Comparison of ENCODE assay signal across 8 cellular contexts in the genomic region with DNA sequence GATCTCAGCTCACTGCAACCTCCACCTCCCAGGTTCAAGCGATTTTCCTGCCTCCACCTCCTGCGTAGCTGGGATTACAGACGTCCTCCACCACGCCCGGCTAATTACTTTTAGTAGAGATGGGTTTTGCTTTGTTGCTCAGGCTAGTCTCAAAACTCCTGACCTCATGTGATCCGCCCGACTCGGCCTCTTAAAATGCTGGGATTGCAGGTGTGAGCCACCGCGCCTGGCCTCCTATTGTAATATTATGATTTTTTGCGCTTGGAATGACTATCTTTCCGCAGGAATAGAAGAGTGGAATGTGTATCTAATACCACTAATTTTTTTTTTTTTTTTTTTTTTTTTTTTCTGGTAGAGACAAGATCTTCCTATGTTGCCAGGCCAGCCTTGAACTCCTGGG. TPM values are rescaled to one million over a fixed set of nuclear protein-coding genes. Genes with fewer than 3 reads are reported as not detected.
A peak's percentile ranks its signal among the peaks of the same experiment; 100 is the strongest.
DNase-seq lines count a peak whose midpoint lies in the region; ATAC-seq and TF ChIP-seq lines count a peak whose summit lies in the region.

No MANE protein-coding gene starts in this region.

- H3K4me3 ChIP-seq in BLaER1 treated with 17β-estradiol and CSF1 and Interleukin-3, amounts not matched to agents 10 nM and 100 nM = peak overlapping the region; percentile 86 to 100 (median 96)
- H3K4me3 ChIP-seq in Karpas-422 (ENCODE audit: low read length) = peak overlapping the region; percentile 100
- peak overlapping the region; percentile 95 for H3K4me3 ChIP-seq in neural cell (ENCODE audit: low read length)

- peak overlapping the region; percentile 99 for H3K27ac Mint-ChIP-seq in dendritic cell treated with granulocyte-macrophage colony-stimulating factor and Interleukin-4, amounts not matched to agents 40 ng/mL and 50 ng/mL, for 4 days

- H3K27me3 Mint-ChIP-seq in dendritic cell treated with granulocyte-macrophage colony-stimulating factor and Interleukin-4, amounts not matched to agents 40 ng/mL and 50 ng/mL, for 4 days = no peaks in the 10 kb centered on the region

- DNase-seq in Karpas-422 = no peak
- DNase-seq in HUDEP-2 (lab: John Stamatoyannopoulos, UW; ENCODE audit: unreplicated experiment in 76 of 76) = no peak
- DNase-seq in NCI-H2029 treated with DMSO at 0.1 percent for 48 hours (lab: John Stamatoyannopoulos, UW) = no peak

- H3K9me3 Mint-ChIP-seq in dendritic cell treated with granulocyte-macrophage colony-stimulating factor and Interleukin-4, amounts not matched to agents 40 ng/mL and 50 ng/mL, for 4 days = no peaks in the 10 kb centered on the region

- peak overlapping the region; percentile 75 to 98 (median 91) for H3K4me2 ChIP-seq in BLaER1 treated with 17β-estradiol and CSF1 and Interleukin-3, amounts not matched to agents 10 nM and 100 nM
- H3K4me2 ChIP-seq in Karpas-422 (ENCODE audit: low read depth, low read length, poor library complexity, severe bottlenecking) (peak overlapping the region; percentile 83), neural cell (ENCODE audit: low read length) (peak overlapping the region; percentile 10)

- H2AFZ ChIP-seq in Karpas-422 (ENCODE audit: low read length) (no peak overlapping the region), neural cell (ENCODE audit: low read depth, low read length) (no peak overlapping the region)

- peak overlapping the region; percentile 90 to 100 (median 96) for H3K9ac ChIP-seq in BLaER1 treated with 17β-estradiol and CSF1 and Interleukin-3, amounts not matched to agents 10 nM and 100 nM
- H3K9ac ChIP-seq in Karpas-422 (ENCODE audit: low read length) (peak overlapping the region; percentile 97), neural cell (ENCODE audit: low read length) (no peak overlapping the region)

- intact Hi-C loops in dendritic cell treated with granulocyte-macrophage colony-stimulating factor and Interleukin-4, amounts not matched to agents 40 ng/mL and 50 ng/mL, for 4 days (cut with micrococcal nuclease) = loop anchor here (2.0 kb wide), 2 partner anchors 15 to 63 kb away; a partner anchor contains a TSS

- no peaks in the 10 kb centered on the region for H3F3A ChIP-seq in neural cell (ENCODE audit: insufficient read depth, low read length, poor library complexity, severe bottlenecking)

- no peak for TF ChIP-seq CTCF in neural cell (IDR thresholded peaks at IDR 0.05; ENCODE audit: poor library complexity, severe bottlenecking)

- H3K9me3 ChIP-seq in BLaER1 treated with 17β-estradiol and CSF1 and Interleukin-3, amounts not matched to agents 10 nM and 100 nM (replicated peaks in 1 of 11) = no peaks in the 10 kb centered on the region
- H3K9me3 ChIP-seq in Karpas-422 (ENCODE audit: low read length) (no peaks in the 10 kb centered on the region), neural cell (ENCODE audit: low read length) (no peaks in the 10 kb centered on the region)

- peak overlapping the region; percentile 97 for H3K4me3 Mint-ChIP-seq in dendritic cell treated with granulocyte-macrophage colony-stimulating factor and Interleukin-4, amounts not matched to agents 40 ng/mL and 50 ng/mL, for 4 days

- peaks cover 42% of the 10 kb centered on the region for H3K36me3 Mint-ChIP-seq in dendritic cell treated with granulocyte-macrophage colony-stimulating factor and Interleukin-4, amounts not matched to agents 40 ng/mL and 50 ng/mL, for 4 days (ENCODE audit: low read depth)

- H3K27ac ChIP-seq in BLaER1 treated with 17β-estradiol and CSF1 and Interleukin-3, amounts not matched to agents 10 nM and 100 nM = peak overlapping the region in 10 of 11 experiments; percentile 88 to 100 (median 95); a peak in 17 of 22 replicates
- no peak overlapping the region for H3K27ac ChIP-seq in Karpas-422 (ENCODE audit: low read length)
- H3K27ac ChIP-seq in neural cell (ENCODE audit: low read length) = no peak overlapping the region

- H3K36me3 ChIP-seq in BLaER1 treated with 17β-estradiol and CSF1 and Interleukin-3, amounts not matched to agents 10 nM and 100 nM = peaks cover 14 to 41% (median 26%) of the 10 kb centered on the region in 11 experiments; a peak in 17 of 22 replicates
- H3K36me3 ChIP-seq in Karpas-422 (ENCODE audit: insufficient read depth, low read length) (no peaks in the 10 kb centered on the region), neural cell (ENCODE audit: insufficient read depth, low read length) (no peaks in the 10 kb centered on the region)

- H3K27me3 ChIP-seq in BLaER1 treated with 17β-estradiol and CSF1 and Interleukin-3, amounts not matched to agents 10 nM and 100 nM = no peaks in the 10 kb centered on the region
- H3K27me3 ChIP-seq in Karpas-422 (ENCODE audit: low read length) (no peaks in the 10 kb centered on the region), neural cell (ENCODE audit: insufficient read depth, low read depth, low read length) (no peaks in the 10 kb centered on the region)

- ATAC-seq in HG03571 (IDR thresholded peaks at IDR 0.05; ENCODE audit: unreplicated experiment) (no peak), GM18858 (IDR thresholded peaks at IDR 0.05; ENCODE audit: unreplicated experiment) (no peak)

- peaks cover 67% of the 10 kb centered on the region for H3K79me2 ChIP-seq in Karpas-422 (ENCODE audit: low read length)
- peaks cover 52% of the 10 kb centered on the region for H3K79me2 ChIP-seq in neural cell (replicated peaks; ENCODE audit: insufficient read depth, low read length)

- TF ChIP-seq RAD21 in neural cell (conservative IDR thresholded peaks at IDR 0.05) = no peak

- no peak for TF ChIP-seq EP300 in neural cell (conservative IDR thresholded peaks at IDR 0.05; ENCODE audit: poor library complexity, severe bottlenecking)

- H3K4me1 Mint-ChIP-seq in dendritic cell treated with granulocyte-macrophage colony-stimulating factor and Interleukin-4, amounts not matched to agents 40 ng/mL and 50 ng/mL, for 4 days (ENCODE audit: low read depth) = peaks cover 36% of the 10 kb centered on the region

- peaks cover 30 to 58% (median 47%) of the 10 kb centered on the region in 10 experiments for H3K4me1 ChIP-seq in BLaER1 treated with 17β-estradiol and CSF1 and Interleukin-3, amounts not matched to agents 10 nM and 100 nM
- peaks cover 27% of the 10 kb centered on the region for H3K4me1 ChIP-seq in Karpas-422 (ENCODE audit: low read length)

- H3K9me2 ChIP-seq in Karpas-422 (replicated peaks; ENCODE audit: insufficient read depth, low read length) (no peaks in the 10 kb centered on the region), neural cell (ENCODE audit: insufficient read depth, low read length) (no peaks in the 10 kb centered on the region)

- peaks cover 30 to 68% (median 63%) of the 10 kb centered on the region in 11 experiments; a peak in 20 of 22 replicates for H4K20me1 ChIP-seq in BLaER1 treated with 17β-estradiol and CSF1 and Interleukin-3, amounts not matched to agents 10 nM and 100 nM
- H4K20me1 ChIP-seq in Karpas-422 (ENCODE audit: insufficient read depth, low read depth, low read length) = peaks cover 22% of the 10 kb centered on the region
- no peaks in the 10 kb centered on the region for H4K20me1 ChIP-seq in neural cell (ENCODE audit: insufficient read depth)

TF ChIP-seq in neural cell, 6 proteins besides CTCF, POLR2A, EP300 and RAD21:
- TF ChIP-seq MXI1 (conservative IDR thresholded peaks at IDR 0.05; ENCODE audit: poor library complexity, severe bottlenecking) (no peak), SMC3 (conservative IDR thresholded peaks at IDR 0.05; ENCODE audit: poor library complexity) (no peak), POLR2AphosphoS5 (IDR thresholded peaks at IDR 0.05) (no peak), EZH2 (IDR thresholded peaks at IDR 0.05; ENCODE audit: borderline replicate concordance, insufficient read depth, low read length, poor library complexity, severe bottlenecking) (no peak), TAF1 (IDR thresholded peaks at IDR 0.05; ENCODE audit: low read depth) (no peak)
- TF ChIP-seq, protein P1, sequence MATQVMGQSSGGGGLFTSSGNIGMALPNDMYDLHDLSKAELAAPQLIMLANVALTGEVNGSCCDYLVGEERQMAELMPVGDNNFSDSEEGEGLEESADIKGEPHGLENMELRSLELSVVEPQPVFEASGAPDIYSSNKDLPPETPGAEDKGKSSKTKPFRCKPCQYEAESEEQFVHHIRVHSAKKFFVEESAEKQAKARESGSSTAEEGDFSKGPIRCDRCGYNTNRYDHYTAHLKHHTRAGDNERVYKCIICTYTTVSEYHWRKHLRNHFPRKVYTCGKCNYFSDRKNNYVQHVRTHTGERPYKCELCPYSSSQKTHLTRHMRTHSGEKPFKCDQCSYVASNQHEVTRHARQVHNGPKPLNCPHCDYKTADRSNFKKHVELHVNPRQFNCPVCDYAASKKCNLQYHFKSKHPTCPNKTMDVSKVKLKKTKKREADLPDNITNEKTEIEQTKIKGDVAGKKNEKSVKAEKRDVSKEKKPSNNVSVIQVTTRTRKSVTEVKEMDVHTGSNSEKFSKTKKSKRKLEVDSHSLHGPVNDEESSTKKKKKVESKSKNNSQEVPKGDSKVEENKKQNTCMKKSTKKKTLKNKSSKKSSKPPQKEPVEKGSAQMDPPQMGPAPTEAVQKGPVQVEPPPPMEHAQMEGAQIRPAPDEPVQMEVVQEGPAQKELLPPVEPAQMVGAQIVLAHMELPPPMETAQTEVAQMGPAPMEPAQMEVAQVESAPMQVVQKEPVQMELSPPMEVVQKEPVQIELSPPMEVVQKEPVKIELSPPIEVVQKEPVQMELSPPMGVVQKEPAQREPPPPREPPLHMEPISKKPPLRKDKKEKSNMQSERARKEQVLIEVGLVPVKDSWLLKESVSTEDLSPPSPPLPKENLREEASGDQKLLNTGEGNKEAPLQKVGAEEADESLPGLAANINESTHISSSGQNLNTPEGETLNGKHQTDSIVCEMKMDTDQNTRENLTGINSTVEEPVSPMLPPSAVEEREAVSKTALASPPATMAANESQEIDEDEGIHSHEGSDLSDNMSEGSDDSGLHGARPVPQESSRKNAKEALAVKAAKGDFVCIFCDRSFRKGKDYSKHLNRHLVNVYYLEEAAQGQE (IDR thresholded peaks at IDR 0.05; ENCODE audit: borderline replicate concordance) = no peak

RNA-seq across cellular contexts. Expression of a gene that starts 1.8 kb away (rescaled TPM):
- 20.9 and 52.4 TPM in 2 replicates for total RNA-seq in Karpas-422 (2014; rRNA removed; shearing (Covaris generic); ENCODE audit: low replicate concordance)
- 94.5 and 103 TPM in 2 replicates for polyA plus RNA-seq in neural cell
- polyA minus RNA-seq in neural cell = 84.0 and 91.2 TPM in 2 replicates

Comparison
In these comparisons a context has a peak if more than half of its experiments do, and no peak if none do; other contexts are left out.
1. H3K27ac ChIP-seq: peak in BLaER1 treated with 17β-estradiol and CSF1 and Interleukin-3, amounts not matched to agents 10 nM and 100 nM (10 of 11); none in Karpas-422 (single experiment) and neural cell (single experiment).
2. H3K4me2 ChIP-seq: peak in every context shown above with its lines; median percentile 91 in BLaER1 treated with 17β-estradiol and CSF1 and Interleukin-3, amounts not matched to agents 10 nM and 100 nM; 83 in Karpas-422; 10 in neural cell.
3. Peak in every context shown above with its lines, with median percentiles within 50 percentile points of each other: H3K4me3 ChIP-seq.